2 cellular contexts compared by ENCODE assay signal in the genomic region with DNA sequence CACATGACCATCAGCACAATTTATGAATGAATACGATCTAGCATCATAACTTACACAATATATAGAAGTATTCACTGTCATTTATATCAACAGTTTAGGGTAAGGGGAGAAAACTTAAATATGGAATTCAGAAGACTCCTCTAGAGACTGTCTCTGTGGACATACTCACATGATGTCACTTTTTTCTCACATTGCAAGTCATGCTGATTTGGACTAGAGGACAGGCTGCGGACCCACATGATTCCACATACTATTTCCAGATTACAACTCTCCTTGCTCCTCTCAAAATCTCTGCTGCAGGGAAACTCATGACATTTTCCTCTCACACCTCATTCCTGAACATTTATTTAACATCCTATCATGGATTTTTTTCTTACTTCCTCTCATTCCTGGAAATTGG.
A peak's percentile ranks its signal among the peaks of the same experiment; 100 is the strongest.
TF ChIP-seq lines count a peak whose summit lies in the region.

No MANE protein-coding gene starts in this region.

TF ChIP-seq in GM23338, 12 proteins besides CTCF, POLR2A, EP300 and RAD21:
- TF ChIP-seq JUNB (IDR thresholded peaks at IDR 0.05; ENCODE audit: unreplicated experiment) = no peak

TF ChIP-seq in K562, 482 proteins besides CTCF, POLR2A, EP300 and RAD21 (continues in another document):
- TF ChIP-seq PML (IDR thresholded peaks at IDR 0.05; ENCODE audit: low read length) = no peak
- TF ChIP-seq CREM (IDR thresholded peaks at IDR 0.05; ENCODE audit: low read depth) = no peak
- TF ChIP-seq EP400 (IDR thresholded peaks at IDR 0.05) = peak; percentile 37; the same call in 1 of the 2 replicates
- no peak for TF ChIP-seq HDAC2 (IDR thresholded peaks at IDR 0.05)
- no peak for TF ChIP-seq NRF1 (conservative IDR thresholded peaks at IDR 0.05 in 1 of 2, IDR thresholded peaks at IDR 0.05 in 1 of 2)
- TF ChIP-seq, protein P1, sequence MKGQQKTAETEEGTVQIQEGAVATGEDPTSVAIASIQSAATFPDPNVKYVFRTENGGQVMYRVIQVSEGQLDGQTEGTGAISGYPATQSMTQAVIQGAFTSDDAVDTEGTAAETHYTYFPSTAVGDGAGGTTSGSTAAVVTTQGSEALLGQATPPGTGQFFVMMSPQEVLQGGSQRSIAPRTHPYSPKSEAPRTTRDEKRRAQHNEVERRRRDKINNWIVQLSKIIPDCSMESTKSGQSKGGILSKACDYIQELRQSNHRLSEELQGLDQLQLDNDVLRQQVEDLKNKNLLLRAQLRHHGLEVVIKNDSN (CRISPR knock-in tag; IDR thresholded peaks at IDR 0.05) = no peak
- TF ChIP-seq ZNF717 (CRISPR knock-in tag; IDR thresholded peaks at IDR 0.05) = no peak
- TF ChIP-seq PHF20 (IDR thresholded peaks at IDR 0.05; ENCODE audit: partially characterized antibody) = no peak
- no peak for TF ChIP-seq SRSF1 (IDR thresholded peaks at IDR 0.05; ENCODE audit: low read depth, low read length)
- no peak for TF ChIP-seq KDM4B (IDR thresholded peaks at IDR 0.05; ENCODE audit: borderline replicate concordance in 2 of 2, low read depth in 1 of 2)
- TF ChIP-seq ZNF696 (CRISPR knock-in tag; conservative IDR thresholded peaks at IDR 0.05) = no peak
- no peak for TF ChIP-seq ZZZ3 (IDR thresholded peaks at IDR 0.05)
- TF ChIP-seq L3MBTL2 (IDR thresholded peaks at IDR 0.05) = peak; percentile 67; the same call in 1 of the 2 replicates
- no peak for TF ChIP-seq ZNF3 (CRISPR knock-in tag; IDR thresholded peaks at IDR 0.05)
- no peak for TF ChIP-seq NFATC3 (IDR thresholded peaks at IDR 0.05)
- TF ChIP-seq CHCHD3 (CRISPR knock-in tag; IDR thresholded peaks at IDR 0.05) = no peak
- TF ChIP-seq, protein P2, sequence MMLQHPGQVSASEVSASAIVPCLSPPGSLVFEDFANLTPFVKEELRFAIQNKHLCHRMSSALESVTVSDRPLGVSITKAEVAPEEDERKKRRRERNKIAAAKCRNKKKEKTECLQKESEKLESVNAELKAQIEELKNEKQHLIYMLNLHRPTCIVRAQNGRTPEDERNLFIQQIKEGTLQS (IDR thresholded peaks at IDR 0.05) = peak; percentile 79
- TF ChIP-seq, protein P2 (CRISPR knock-in tag; conservative IDR thresholded peaks at IDR 0.05) = no peak
- no peak for TF ChIP-seq NR1H2 (CRISPR knock-in tag; IDR thresholded peaks at IDR 0.05)
- TF ChIP-seq JUN (IDR thresholded peaks at IDR 0.05; ENCODE audit: borderline replicate concordance, low read depth, low read length) = peak; percentile 41; the same call in 1 of the 2 replicates
- no peak for TF ChIP-seq JUN (CRISPR knock-in tag; IDR thresholded peaks at IDR 0.05; ENCODE audit: borderline replicate concordance)
- TF ChIP-seq HNRNPL (IDR thresholded peaks at IDR 0.05; ENCODE audit: low read depth, low read length) = no peak
- TF ChIP-seq POLR2AphosphoS5 (IDR thresholded peaks at IDR 0.05; ENCODE audit: control insufficient read depth, insufficient read depth, low read depth, low read length) = no peak
- no peak for TF ChIP-seq PURB (CRISPR knock-in tag; IDR thresholded peaks at IDR 0.05; ENCODE audit: low read depth)
- TF ChIP-seq, protein P3, sequence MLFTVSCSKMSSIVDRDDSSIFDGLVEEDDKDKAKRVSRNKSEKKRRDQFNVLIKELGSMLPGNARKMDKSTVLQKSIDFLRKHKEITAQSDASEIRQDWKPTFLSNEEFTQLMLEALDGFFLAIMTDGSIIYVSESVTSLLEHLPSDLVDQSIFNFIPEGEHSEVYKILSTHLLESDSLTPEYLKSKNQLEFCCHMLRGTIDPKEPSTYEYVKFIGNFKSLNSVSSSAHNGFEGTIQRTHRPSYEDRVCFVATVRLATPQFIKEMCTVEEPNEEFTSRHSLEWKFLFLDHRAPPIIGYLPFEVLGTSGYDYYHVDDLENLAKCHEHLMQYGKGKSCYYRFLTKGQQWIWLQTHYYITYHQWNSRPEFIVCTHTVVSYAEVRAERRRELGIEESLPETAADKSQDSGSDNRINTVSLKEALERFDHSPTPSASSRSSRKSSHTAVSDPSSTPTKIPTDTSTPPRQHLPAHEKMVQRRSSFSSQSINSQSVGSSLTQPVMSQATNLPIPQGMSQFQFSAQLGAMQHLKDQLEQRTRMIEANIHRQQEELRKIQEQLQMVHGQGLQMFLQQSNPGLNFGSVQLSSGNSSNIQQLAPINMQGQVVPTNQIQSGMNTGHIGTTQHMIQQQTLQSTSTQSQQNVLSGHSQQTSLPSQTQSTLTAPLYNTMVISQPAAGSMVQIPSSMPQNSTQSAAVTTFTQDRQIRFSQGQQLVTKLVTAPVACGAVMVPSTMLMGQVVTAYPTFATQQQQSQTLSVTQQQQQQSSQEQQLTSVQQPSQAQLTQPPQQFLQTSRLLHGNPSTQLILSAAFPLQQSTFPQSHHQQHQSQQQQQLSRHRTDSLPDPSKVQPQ (CRISPR knock-in tag; IDR thresholded peaks at IDR 0.05; ENCODE audit: borderline replicate concordance) = no peak
- TF ChIP-seq, protein P4, sequence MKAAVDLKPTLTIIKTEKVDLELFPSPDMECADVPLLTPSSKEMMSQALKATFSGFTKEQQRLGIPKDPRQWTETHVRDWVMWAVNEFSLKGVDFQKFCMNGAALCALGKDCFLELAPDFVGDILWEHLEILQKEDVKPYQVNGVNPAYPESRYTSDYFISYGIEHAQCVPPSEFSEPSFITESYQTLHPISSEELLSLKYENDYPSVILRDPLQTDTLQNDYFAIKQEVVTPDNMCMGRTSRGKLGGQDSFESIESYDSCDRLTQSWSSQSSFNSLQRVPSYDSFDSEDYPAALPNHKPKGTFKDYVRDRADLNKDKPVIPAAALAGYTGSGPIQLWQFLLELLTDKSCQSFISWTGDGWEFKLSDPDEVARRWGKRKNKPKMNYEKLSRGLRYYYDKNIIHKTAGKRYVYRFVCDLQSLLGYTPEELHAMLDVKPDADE (conservative IDR thresholded peaks at IDR 0.05; ENCODE audit: control insufficient read depth, low read depth, low read length) = no peak
- no peak for TF ChIP-seq ZNF354B (CRISPR knock-in tag; IDR thresholded peaks at IDR 0.05)
- no peak for TF ChIP-seq GABPB2 (CRISPR knock-in tag; conservative IDR thresholded peaks at IDR 0.05)
- TF ChIP-seq ZNF140 (CRISPR knock-in tag; IDR thresholded peaks at IDR 0.05) = no peak
- no peak for TF ChIP-seq SMAD3 (CRISPR knock-in tag; conservative IDR thresholded peaks at IDR 0.05)
- no peak for TF ChIP-seq SIX5 (IDR thresholded peaks at IDR 0.05; ENCODE audit: borderline replicate concordance in 1 of 2, insufficient read depth in 1 of 2, low read depth in 1 of 2, low read length in 2 of 2)
- TF ChIP-seq, protein P5, sequence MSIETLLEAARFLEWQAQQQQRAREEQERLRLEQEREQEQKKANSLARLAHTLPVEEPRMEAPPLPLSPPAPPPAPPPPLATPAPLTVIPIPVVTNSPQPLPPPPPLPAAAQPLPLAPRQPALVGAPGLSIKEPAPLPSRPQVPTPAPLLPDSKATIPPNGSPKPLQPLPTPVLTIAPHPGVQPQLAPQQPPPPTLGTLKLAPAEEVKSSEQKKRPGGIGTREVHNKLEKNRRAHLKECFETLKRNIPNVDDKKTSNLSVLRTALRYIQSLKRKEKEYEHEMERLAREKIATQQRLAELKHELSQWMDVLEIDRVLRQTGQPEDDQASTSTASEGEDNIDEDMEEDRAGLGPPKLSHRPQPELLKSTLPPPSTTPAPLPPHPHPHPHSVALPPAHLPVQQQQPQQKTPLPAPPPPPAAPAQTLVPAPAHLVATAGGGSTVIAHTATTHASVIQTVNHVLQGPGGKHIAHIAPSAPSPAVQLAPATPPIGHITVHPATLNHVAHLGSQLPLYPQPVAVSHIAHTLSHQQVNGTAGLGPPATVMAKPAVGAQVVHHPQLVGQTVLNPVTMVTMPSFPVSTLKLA (conservative IDR thresholded peaks at IDR 0.05) = no peak
- TF ChIP-seq, protein P6, sequence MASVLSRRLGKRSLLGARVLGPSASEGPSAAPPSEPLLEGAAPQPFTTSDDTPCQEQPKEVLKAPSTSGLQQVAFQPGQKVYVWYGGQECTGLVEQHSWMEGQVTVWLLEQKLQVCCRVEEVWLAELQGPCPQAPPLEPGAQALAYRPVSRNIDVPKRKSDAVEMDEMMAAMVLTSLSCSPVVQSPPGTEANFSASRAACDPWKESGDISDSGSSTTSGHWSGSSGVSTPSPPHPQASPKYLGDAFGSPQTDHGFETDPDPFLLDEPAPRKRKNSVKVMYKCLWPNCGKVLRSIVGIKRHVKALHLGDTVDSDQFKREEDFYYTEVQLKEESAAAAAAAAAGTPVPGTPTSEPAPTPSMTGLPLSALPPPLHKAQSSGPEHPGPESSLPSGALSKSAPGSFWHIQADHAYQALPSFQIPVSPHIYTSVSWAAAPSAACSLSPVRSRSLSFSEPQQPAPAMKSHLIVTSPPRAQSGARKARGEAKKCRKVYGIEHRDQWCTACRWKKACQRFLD (CRISPR knock-in tag; IDR thresholded peaks at IDR 0.05) = no peak
- no peak for TF ChIP-seq JUNB (CRISPR knock-in tag; conservative IDR thresholded peaks at IDR 0.05)
- no peak for TF ChIP-seq NFRKB (IDR thresholded peaks at IDR 0.05; ENCODE audit: low read depth)
- TF ChIP-seq, protein P7, sequence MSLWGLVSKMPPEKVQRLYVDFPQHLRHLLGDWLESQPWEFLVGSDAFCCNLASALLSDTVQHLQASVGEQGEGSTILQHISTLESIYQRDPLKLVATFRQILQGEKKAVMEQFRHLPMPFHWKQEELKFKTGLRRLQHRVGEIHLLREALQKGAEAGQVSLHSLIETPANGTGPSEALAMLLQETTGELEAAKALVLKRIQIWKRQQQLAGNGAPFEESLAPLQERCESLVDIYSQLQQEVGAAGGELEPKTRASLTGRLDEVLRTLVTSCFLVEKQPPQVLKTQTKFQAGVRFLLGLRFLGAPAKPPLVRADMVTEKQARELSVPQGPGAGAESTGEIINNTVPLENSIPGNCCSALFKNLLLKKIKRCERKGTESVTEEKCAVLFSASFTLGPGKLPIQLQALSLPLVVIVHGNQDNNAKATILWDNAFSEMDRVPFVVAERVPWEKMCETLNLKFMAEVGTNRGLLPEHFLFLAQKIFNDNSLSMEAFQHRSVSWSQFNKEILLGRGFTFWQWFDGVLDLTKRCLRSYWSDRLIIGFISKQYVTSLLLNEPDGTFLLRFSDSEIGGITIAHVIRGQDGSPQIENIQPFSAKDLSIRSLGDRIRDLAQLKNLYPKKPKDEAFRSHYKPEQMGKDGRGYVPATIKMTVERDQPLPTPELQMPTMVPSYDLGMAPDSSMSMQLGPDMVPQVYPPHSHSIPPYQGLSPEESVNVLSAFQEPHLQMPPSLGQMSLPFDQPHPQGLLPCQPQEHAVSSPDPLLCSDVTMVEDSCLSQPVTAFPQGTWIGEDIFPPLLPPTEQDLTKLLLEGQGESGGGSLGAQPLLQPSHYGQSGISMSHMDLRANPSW (CRISPR knock-in tag; IDR thresholded peaks at IDR 0.05) = no peak
- TF ChIP-seq SPI1 (IDR thresholded peaks at IDR 0.05; ENCODE audit: borderline replicate concordance, low read depth, low read length) = no peak
- no peak for TF ChIP-seq GATAD2B (IDR thresholded peaks at IDR 0.05; ENCODE audit: borderline replicate concordance)
- no peak for TF ChIP-seq TAF1 (IDR thresholded peaks at IDR 0.05; ENCODE audit: control insufficient read depth, extremely low read depth, insufficient read depth, low read length, severe bottlenecking)
- TF ChIP-seq TFAM (CRISPR knock-in tag; conservative IDR thresholded peaks at IDR 0.05) = no peak
- TF ChIP-seq CBFB (CRISPR knock-in tag; IDR thresholded peaks at IDR 0.05) = no peak
- TF ChIP-seq CBX8 (IDR thresholded peaks at IDR 0.05; ENCODE audit: borderline replicate concordance, extremely low read depth, low read depth, low read length, poor library complexity, severe bottlenecking) = no peak
- no peak for TF ChIP-seq SAP30 (IDR thresholded peaks at IDR 0.05; ENCODE audit: borderline replicate concordance, insufficient read depth, low read depth, low read length, poor library complexity, severe bottlenecking)
- TF ChIP-seq, protein P8, sequence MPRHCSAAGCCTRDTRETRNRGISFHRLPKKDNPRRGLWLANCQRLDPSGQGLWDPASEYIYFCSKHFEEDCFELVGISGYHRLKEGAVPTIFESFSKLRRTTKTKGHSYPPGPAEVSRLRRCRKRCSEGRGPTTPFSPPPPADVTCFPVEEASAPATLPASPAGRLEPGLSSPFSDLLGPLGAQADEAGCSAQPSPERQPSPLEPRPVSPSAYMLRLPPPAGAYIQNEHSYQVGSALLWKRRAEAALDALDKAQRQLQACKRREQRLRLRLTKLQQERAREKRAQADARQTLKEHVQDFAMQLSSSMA (CRISPR knock-in tag; IDR thresholded peaks at IDR 0.05) = no peak
- TF ChIP-seq ZBTB17 (CRISPR knock-in tag; IDR thresholded peaks at IDR 0.05) = no peak
- no peak for TF ChIP-seq DACH1 (IDR thresholded peaks at IDR 0.05; ENCODE audit: partially characterized antibody)
- TF ChIP-seq KLF10 (CRISPR knock-in tag; IDR thresholded peaks at IDR 0.05) = no peak
- TF ChIP-seq ZNF589 (CRISPR knock-in tag; IDR thresholded peaks at IDR 0.05; ENCODE audit: low read depth) = no peak
- TF ChIP-seq ZNF324 (CRISPR knock-in tag; IDR thresholded peaks at IDR 0.05) = no peak
- TF ChIP-seq, protein P9, sequence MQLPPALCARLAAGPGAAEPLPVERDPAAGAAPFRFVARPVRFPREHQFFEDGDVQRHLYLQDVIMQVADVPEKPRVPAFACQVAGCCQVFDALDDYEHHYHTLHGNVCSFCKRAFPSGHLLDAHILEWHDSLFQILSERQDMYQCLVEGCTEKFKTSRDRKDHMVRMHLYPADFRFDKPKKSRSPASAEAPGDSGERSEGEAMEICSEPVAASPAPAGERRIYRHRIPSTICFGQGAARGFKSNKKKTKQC (CRISPR knock-in tag; IDR thresholded peaks at IDR 0.05) = no peak
- TF ChIP-seq RCOR1 (IDR thresholded peaks at IDR 0.05; ENCODE audit: borderline replicate concordance in 1 of 2, low read depth in 2 of 2, low read length in 2 of 2) = peak in 1 of 2 experiments; percentile 14; a peak in 1 of 4 replicates
- TF ChIP-seq ZNF561 (CRISPR knock-in tag; conservative IDR thresholded peaks at IDR 0.05) = no peak
- no peak for TF ChIP-seq ZNF24 (IDR thresholded peaks at IDR 0.05)
- TF ChIP-seq, protein P10, sequence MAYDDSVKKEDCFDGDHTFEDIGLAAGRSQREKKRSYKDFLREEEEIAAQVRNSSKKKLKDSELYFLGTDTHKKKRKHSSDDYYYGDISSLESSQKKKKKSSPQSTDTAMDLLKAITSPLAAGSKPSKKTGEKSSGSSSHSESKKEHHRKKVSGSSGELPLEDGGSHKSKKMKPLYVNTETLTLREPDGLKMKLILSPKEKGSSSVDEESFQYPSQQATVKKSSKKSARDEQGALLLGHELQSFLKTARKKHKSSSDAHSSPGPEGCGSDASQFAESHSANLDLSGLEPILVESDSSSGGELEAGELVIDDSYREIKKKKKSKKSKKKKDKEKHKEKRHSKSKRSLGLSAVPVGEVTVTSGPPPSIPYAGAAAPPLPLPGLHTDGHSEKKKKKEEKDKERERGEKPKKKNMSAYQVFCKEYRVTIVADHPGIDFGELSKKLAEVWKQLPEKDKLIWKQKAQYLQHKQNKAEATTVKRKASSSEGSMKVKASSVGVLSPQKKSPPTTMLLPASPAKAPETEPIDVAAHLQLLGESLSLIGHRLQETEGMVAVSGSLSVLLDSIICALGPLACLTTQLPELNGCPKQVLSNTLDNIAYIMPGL (CRISPR knock-in tag; IDR thresholded peaks at IDR 0.05) = no peak
- TF ChIP-seq E2F3 (CRISPR knock-in tag; IDR thresholded peaks at IDR 0.05) = no peak
- no peak for TF ChIP-seq ZNF224 (CRISPR knock-in tag; IDR thresholded peaks at IDR 0.05)
